Comparison of ENCODE assay signal across 21 cellular contexts in genomic region chr11:83863272-83863671, GRCh38.
"Had no signal": no experiment of that assay in that cellular context is flagged by ENCODE, and none has a peak within 500 bp of the region (broad histone marks: within the 10 kb centered on the region; RNA-seq: fewer than 3 reads in every experiment).

No MANE protein-coding gene starts in this region.

- H3K27me3 ChIP-seq: colonic mucosa, esophagus muscularis mucosa, neural progenitor cell, sigmoid colon, spleen, tibial nerve, upper lobe of left lung, uterus had no signal

- H3K9ac ChIP-seq: neural progenitor cell had no signal

- H3K27ac ChIP-seq: colonic mucosa, esophagus muscularis mucosa, neural progenitor cell, psoas muscle, sigmoid colon, spleen, thoracic aorta, tibial nerve, upper lobe of left lung, uterus had no signal

- H3K9me3 ChIP-seq: colonic mucosa, psoas muscle, sigmoid colon, thoracic aorta, uterus had no signal

- H2AFZ ChIP-seq: neural progenitor cell had no signal

- H3K4me1 ChIP-seq: colonic mucosa, esophagus muscularis mucosa, neural progenitor cell, psoas muscle, spleen, upper lobe of left lung, uterus had no signal

- DNase-seq: colonic mucosa; effector memory CD4-positive, alpha-beta T cell; hypothalamus; immature natural killer cell; kidney; mesendoderm; midbrain; naive thymus-derived CD4-positive, alpha-beta T cell; posterior cingulate gyrus; psoas muscle; right cardiac atrium; sigmoid colon; spleen; stimulated activated CD4-positive, alpha-beta T cell treated with anti-CD3 and anti-CD28 coated beads, Interleukin-4, amount 100 ng/mL, for 4 hours; upper lobe of left lung; uterus had no signal

- H3K4me3 ChIP-seq: colonic mucosa, esophagus muscularis mucosa, neural progenitor cell, psoas muscle, sigmoid colon, spleen, thoracic aorta, tibial nerve, upper lobe of left lung, uterus had no signal

- H3K4me2 ChIP-seq: neural progenitor cell had no signal

- ATAC-seq: naive thymus-derived CD4-positive, alpha-beta T cell; psoas muscle; stimulated activated memory B cell treated with anti-CD40 and anti-IgM and Interleukin-4, amounts not matched to agents 10 μg/mL and 1 μg/mL and 100 μg/mL, for 72 hours had no signal

- H3K36me3 ChIP-seq: colonic mucosa, esophagus muscularis mucosa, neural progenitor cell, spleen, thoracic aorta, tibial nerve, upper lobe of left lung, uterus had no signal
